ENCODE assay signal across 11 cellular contexts in genomic region chr14:50040905-50041465, GRCh38.
DNase-seq lines count a peak whose midpoint lies in the region; ATAC-seq, FAIRE-seq and TF ChIP-seq lines count a peak whose summit lies in the region.
"Had no signal": no experiment of that assay in that cellular context is flagged by ENCODE, and none has a peak within 500 bp of the region (broad histone marks: within the 10 kb centered on the region; RNA-seq: fewer than 3 reads in every experiment).

No MANE protein-coding gene starts in this region.

- TF ChIP-seq CTCF in K562 (IDR thresholded peaks at IDR 0.05 in 2 of 3, conservative IDR thresholded peaks at IDR 0.05 in 1 of 3; ENCODE audit: insufficient read depth in 2 of 3, low read depth in 1 of 3, low read length in 3 of 3) (no peak), vagina (IDR thresholded peaks at IDR 0.05) (no peak)

- H3K79me2 ChIP-seq in K562 (ENCODE audit: control insufficient read depth, insufficient read depth, low read length) = no peaks in the 10 kb centered on the region

- intact Hi-C loops in K562 (cut with micrococcal nuclease) (no loop called here), vagina (cut with DNase I) (no loop called here)

- no peaks in the 10 kb centered on the region for H3K9me1 ChIP-seq in K562 (ENCODE audit: control insufficient read depth, insufficient read depth, low read length)

- peaks cover 7% of the 10 kb centered on the region for H3K9me3 Mint-ChIP-seq in stimulated activated naive CD8-positive, alpha-beta T cell treated with anti-CD3 and anti-CD28 coated beads, Interleukin-15, Interleukin-2, amounts not matched to agents 100 ng/mL and 50 ng/mL, for 24 hours

- CTCF ChIA-PET in K562 (lab: Yijun Ruan, JAX; ENCODE audit: low intra/inter-chr PET ratio) = no interaction called here

- H3K4me1 Mint-ChIP-seq in stimulated activated naive CD8-positive, alpha-beta T cell treated with anti-CD3 and anti-CD28 coated beads, Interleukin-15, Interleukin-2, amounts not matched to agents 100 ng/mL and 50 ng/mL, for 24 hours (ENCODE audit: low read depth) = peaks cover 88% of the 10 kb centered on the region
- H3K4me1 Mint-ChIP-seq: brain had no signal

- peak overlapping the region; percentile 57 for H2AFZ ChIP-seq in K562 (ENCODE audit: low read depth, low read length)

- TF ChIP-seq RAD21 in K562 (CRISPR knock-in tag; conservative IDR thresholded peaks at IDR 0.05 in 1 of 2, IDR thresholded peaks at IDR 0.05 in 1 of 2) = no peak

- in situ Hi-C loops in K562 (cut with MboI) = no loop called here

- H3K36me3 ChIP-seq in K562 (ENCODE audit: control insufficient read depth, insufficient read depth, low read length) = no peaks in the 10 kb centered on the region
- H3K36me3 ChIP-seq in muscle layer of duodenum (ENCODE audit: control insufficient read depth in 1 of 2, insufficient read depth in 2 of 2, low read length in 2 of 2) = no peaks in the 10 kb centered on the region
- no peaks in the 10 kb centered on the region for H3K36me3 ChIP-seq in vagina

- no TSS peak for BruUV-seq in K562 (replicated peaks; lab: Mats Ljungman, UMichigan)

- H3K4me3 Mint-ChIP-seq in stimulated activated naive CD8-positive, alpha-beta T cell treated with anti-CD3 and anti-CD28 coated beads, Interleukin-15, Interleukin-2, amounts not matched to agents 100 ng/mL and 50 ng/mL, for 24 hours = peak overlapping the region; percentile 82
- H3K4me3 Mint-ChIP-seq: brain had no signal

- H4K20me1 ChIP-seq in K562 (replicated peaks; ENCODE audit: control insufficient read depth, insufficient read depth, low read length) = no peaks in the 10 kb centered on the region

- DNase-seq in stimulated activated naive CD8-positive, alpha-beta T cell treated with anti-CD3 and anti-CD28 coated beads, Interleukin-15, Interleukin-2, amounts not matched to agents 100 U/mL and 50 U/mL, for 24 hours = no peak
- DNase-seq in K562 (ENCODE audit: extremely low read depth in 1 of 4, low spot score in 3 of 4) (no peak), vagina (ENCODE audit: extremely low spot score in 2 of 2) (no peak), NCI-H1105 treated with DMSO at 0.1 percent for 48 hours (lab: John Stamatoyannopoulos, UW) (no peak), HK-2 (ENCODE audit: unreplicated experiment) (no peak)
- DNase-seq in effector CD8-positive, alpha-beta T cell (lab: John Stamatoyannopoulos, UW) = no peak
- DNase-seq: activated CD4-positive, CD25-positive, alpha-beta regulatory T cell; NCI-H1092 had no signal

- no peak overlapping the region for H3K9ac ChIP-seq in K562 (ENCODE audit: insufficient read depth in 1 of 2, low read depth in 2 of 2, low read length in 2 of 2)

- H3K36me3 Mint-ChIP-seq in stimulated activated naive CD8-positive, alpha-beta T cell treated with anti-CD3 and anti-CD28 coated beads, Interleukin-15, Interleukin-2, amounts not matched to agents 100 ng/mL and 50 ng/mL, for 24 hours (ENCODE audit: low read depth) = peaks cover 38% of the 10 kb centered on the region

- ATAC-seq in stimulated activated naive CD8-positive, alpha-beta T cell treated with anti-CD3 and anti-CD28 coated beads, Interleukin-15, Interleukin-2, amounts not matched to agents 100 U/mL and 50 U/mL, for 24 hours = no peak
- no peak for ATAC-seq in K562

- H3K27me3 ChIP-seq in K562 (ENCODE audit: control insufficient read depth in 2 of 2, insufficient read depth in 2 of 2, low read length in 2 of 2) (no peaks in the 10 kb centered on the region), muscle layer of duodenum (ENCODE audit: low read depth, low read length) (no peaks in the 10 kb centered on the region), vagina (no peaks in the 10 kb centered on the region)

- no peak for TF ChIP-seq EP300 in K562 (IDR thresholded peaks at IDR 0.05; ENCODE audit: low read length)

- POLR2A ChIA-PET in K562 (lab: Yijun Ruan, JAX) = no interaction called here

- WGBS in K562 (ENCODE audit: insufficient coverage, low coverage, missing lambda C conversion rate) = 64% methylated on average over 5 of the region's 6 CpGs

- no peaks in the 10 kb centered on the region for H3K27me3 Mint-ChIP-seq in stimulated activated naive CD8-positive, alpha-beta T cell treated with anti-CD3 and anti-CD28 coated beads, Interleukin-15, Interleukin-2, amounts not matched to agents 100 ng/mL and 50 ng/mL, for 24 hours
- H3K27me3 Mint-ChIP-seq: brain had no signal

- FAIRE-seq in K562 (lab: Jason Lieb, UNC) = no peak

- H3K4me2 ChIP-seq in K562 (ENCODE audit: insufficient read depth, low read length) = no peak overlapping the region

- H3K4me3 ChIP-seq in K562 (no peak overlapping the region), muscle layer of duodenum (ENCODE audit: low read depth in 1 of 2, low read length in 2 of 2) (no peak overlapping the region), vagina (no peak overlapping the region)

- no peak for TF ChIP-seq POLR2A in K562 (conservative IDR thresholded peaks at IDR 0.05)
- TF ChIP-seq POLR2A in vagina (IDR thresholded peaks at IDR 0.05) = no peak

- H3K27ac ChIP-seq in K562 (ENCODE audit: extremely low read depth, low read depth, low read length) (no peak overlapping the region), muscle layer of duodenum (ENCODE audit: low read length) (peak overlapping the region; percentile 11), vagina (peak overlapping the region; percentile 52)

- H3K4me1 ChIP-seq in K562 (replicated peaks in 1 of 2; ENCODE audit: control insufficient read depth in 2 of 2, insufficient read depth in 2 of 2, low read length in 2 of 2) (peaks cover 9 to 40% of the 10 kb centered on the region in 2 experiments), muscle layer of duodenum (ENCODE audit: control insufficient read depth in 1 of 2, insufficient read depth in 2 of 2, low read length in 2 of 2) (peaks cover 3 to 24% of the 10 kb centered on the region in 2 donors), vagina (peaks cover 63% of the 10 kb centered on the region)

- peak overlapping the region; percentile 98 for H3K27ac Mint-ChIP-seq in stimulated activated naive CD8-positive, alpha-beta T cell treated with anti-CD3 and anti-CD28 coated beads, Interleukin-15, Interleukin-2, amounts not matched to agents 100 ng/mL and 50 ng/mL, for 24 hours
- H3K27ac Mint-ChIP-seq: brain had no signal

- H3K9me3 ChIP-seq in K562 (replicated peaks; ENCODE audit: control insufficient read depth, insufficient read depth, low read depth, low read length) = 0 out of 2 replicates have a peak, but pooled peaks cover 2% of the 10 kb centered on the region
- H3K9me3 ChIP-seq in muscle layer of duodenum (ENCODE audit: control insufficient read depth in 1 of 2, low read length in 2 of 2) = no peaks in the 10 kb centered on the region
- no peaks in the 10 kb centered on the region for H3K9me3 ChIP-seq in vagina

TF ChIP-seq in K562, 482 proteins besides CTCF, POLR2A, EP300 and RAD21:
- TF ChIP-seq NFE2 (IDR thresholded peaks at IDR 0.05; ENCODE audit: low read depth) (no peak), ZNF316 (IDR thresholded peaks at IDR 0.05) (peak; percentile 90), MCM3 (IDR thresholded peaks at IDR 0.05) (no peak), C11orf30 (IDR thresholded peaks at IDR 0.05; ENCODE audit: low read depth) (peak; percentile 81), MAFG (tag; conservative IDR thresholded peaks at IDR 0.05) (peak; percentile 81), MAFF (IDR thresholded peaks at IDR 0.05; ENCODE audit: low read length) (peak; percentile 80), MAFK (IDR thresholded peaks at IDR 0.05; ENCODE audit: low read length) (peak; percentile 86)
